ENCODE assay signal across 9 cellular contexts in genomic region chr11:104610597-104610996, GRCh38.
"Had no signal": no experiment of that assay in that cellular context is flagged by ENCODE, and none has a peak within 500 bp of the region (broad histone marks: within the 10 kb centered on the region; RNA-seq: fewer than 3 reads in every experiment).

No MANE protein-coding gene starts in this region.

- H3K9me3 ChIP-seq: HAP-1 had no signal

- H3K27ac ChIP-seq: GM23248, HL-60, KMS-11 had no signal

- H3K4me3 ChIP-seq: GM23248, HAP-1 had no signal

- H3K4me1 ChIP-seq: HAP-1 had no signal

- H3K36me3 ChIP-seq: HAP-1 had no signal

- H3K9ac ChIP-seq: GM23248, KMS-11 had no signal

- DNase-seq: GM23248, GOT3, H7, HFFc6, KBM-7 had no signal

- H2AFZ ChIP-seq: GM23248 had no signal

- ATAC-seq: HCT116 had no signal

- H3K4me2 ChIP-seq: KMS-11 had no signal
